ENCODE assay signal across 21 cellular contexts in genomic region chr2:61362873-61363272, GRCh38.
"Had no signal": no experiment of that assay in that cellular context is flagged by ENCODE, and none has a peak within 500 bp of the region (broad histone marks: within the 10 kb centered on the region; RNA-seq: fewer than 3 reads in every experiment).

No MANE protein-coding gene starts in this region.

- FAIRE-seq: HepG2 had no signal

- DNase-seq: IMR-90, Karpas-422, KG1, MM.1S, NCI-H1092 treated with DMSO at 0.1 percent for 48 hours, NCI-H1436 treated with DMSO at 0.1 percent for 48 hours, NCI-H1694, NCI-H187 treated with DMSO at 0.1 percent for 48 hours, NCI-H2081, NCI-H2107, NCI-H2227 treated with DMSO at 0.1 percent for 48 hours, NCI-H446, NCI-H510A, NCI-H524 treated with DMSO at 0.1 percent for 48 hours, NCI-H69, NCI-H774, SHP77, SK-N-SH, SW 1271 had no signal

- ATAC-seq: HepG2, Panc1 had no signal

- H3K9me3 ChIP-seq: SK-N-SH had no signal
